ENCODE assay signal across 29 cellular contexts in the genomic region with DNA sequence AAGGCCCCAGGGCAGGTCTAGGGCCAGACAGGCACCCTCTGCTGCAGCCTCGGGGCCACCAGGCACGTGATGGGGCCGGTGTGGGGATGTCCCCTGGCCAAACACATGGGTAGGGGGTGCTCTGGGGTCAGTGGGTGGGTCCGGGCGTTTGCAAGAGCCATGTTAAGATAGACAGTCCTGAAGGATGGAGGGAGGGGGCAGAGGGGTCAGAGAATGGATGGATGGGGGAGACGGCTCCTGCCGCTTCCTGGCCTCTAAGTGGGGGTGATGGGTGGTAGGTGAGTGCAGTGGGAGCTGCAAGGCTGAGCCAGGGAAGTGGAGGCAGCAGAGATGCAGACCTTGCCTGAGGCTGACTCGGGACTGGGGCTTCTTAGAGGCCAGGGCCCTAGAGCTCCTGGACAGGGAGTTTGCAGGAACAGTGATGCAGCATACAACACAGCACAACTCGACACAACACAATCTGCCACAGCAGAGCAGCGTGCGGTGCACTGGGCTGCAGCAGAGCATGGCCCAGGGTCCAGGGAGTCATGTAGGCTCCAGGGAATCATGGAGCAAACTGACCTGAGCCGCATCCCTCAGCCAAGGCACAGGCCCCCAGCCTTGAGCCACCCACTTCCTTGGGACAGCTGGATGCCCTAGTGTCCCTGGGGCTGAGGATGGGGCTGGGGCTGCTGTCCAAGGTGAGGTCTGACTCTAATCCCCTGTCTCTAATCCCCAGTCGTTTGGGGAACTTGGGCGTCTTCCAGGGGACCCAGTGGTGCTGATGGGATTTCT.
"Had no signal": no experiment of that assay in that cellular context is flagged by ENCODE, and none has a peak within 500 bp of the region (broad histone marks: within the 10 kb centered on the region; RNA-seq: fewer than 3 reads in every experiment).

No MANE protein-coding gene starts in this region.

- H3K4me1 ChIP-seq: lower lobe of right lung, neural progenitor cell, suprapubic skin, tibial artery, uterus had no signal

- H3K9me3 ChIP-seq: lower lobe of right lung, ovary, suprapubic skin, uterus had no signal

- FAIRE-seq: keratinocyte had no signal

- H3K36me3 ChIP-seq: lower lobe of right lung, neural progenitor cell, ovary, suprapubic skin, thoracic aorta, tibial artery, uterus had no signal

- H3K9ac ChIP-seq: neural progenitor cell had no signal

- H3K27ac ChIP-seq: lower lobe of right lung, neural progenitor cell, ovary, skin epidermis, suprapubic skin, thoracic aorta, tibial artery, uterus had no signal

- ATAC-seq: left cardiac atrium, left lobe of liver, natural killer cell, right cardiac atrium, sciatic nerve had no signal

- H3K27me3 ChIP-seq: ovary, suprapubic skin, uterus had no signal

- DNase-seq: hippocampal formation; kidney glomerular epithelial cell; left cardiac atrium; lower lobe of right lung; mammary epithelial cell; mesenchymal stem cell; naive B cell; natural killer cell; nephron progenitor cell; retina; right cardiac atrium; stimulated activated CD4-positive, alpha-beta T cell treated with anti-CD3 and anti-CD28 coated beads, Interleukin-12 subunit alpha, Interleukin-12 subunit beta, amount 100 ng/mL, for 4 hours; stimulated activated CD4-positive, alpha-beta T cell treated with anti-CD3 and anti-CD28 coated beads, Interleukin-15, amount 100 ng/mL, for 24 hours; stimulated activated CD4-positive, alpha-beta T cell treated with anti-CD3 and anti-CD28 coated beads, Interleukin-2, amount 100 ng/mL, for 24 hours; stimulated activated CD4-positive, alpha-beta T cell treated with anti-CD3 and anti-CD28 coated beads, Interleukin-4, amount 100 ng/mL, for 1 hour; stimulated activated naive CD4-positive, alpha-beta T cell; tibial artery; uterus had no signal

- H3K9me3 Mint-ChIP-seq: type B pancreatic cell had no signal

- H3K4me3 ChIP-seq: lower lobe of right lung, neural progenitor cell, ovary, skin epidermis, suprapubic skin, thoracic aorta, tibial artery, uterus had no signal

- H2AFZ ChIP-seq: neural progenitor cell had no signal

- H3K4me3 Mint-ChIP-seq: naive B cell; natural killer cell; nephron progenitor cell; neural progenitor cell; stimulated activated naive CD8-positive, alpha-beta T cell treated with anti-CD3 and anti-CD28 coated beads, Interleukin-15, Interleukin-2, amounts not matched to agents 100 ng/mL and 50 ng/mL, for 24 hours; type B pancreatic cell had no signal

- H3K27ac Mint-ChIP-seq: naive B cell; natural killer cell; nephron progenitor cell; neural progenitor cell; progenitor cell of endocrine pancreas; stimulated activated naive CD8-positive, alpha-beta T cell treated with anti-CD3 and anti-CD28 coated beads, Interleukin-15, Interleukin-2, amounts not matched to agents 100 ng/mL and 50 ng/mL, for 24 hours; type B pancreatic cell had no signal

- H3K36me3 Mint-ChIP-seq: natural killer cell, neural progenitor cell, type B pancreatic cell had no signal

- H3K4me1 Mint-ChIP-seq: nephron progenitor cell, neural progenitor cell had no signal

- H3K4me2 ChIP-seq: neural progenitor cell had no signal

- H3K27me3 Mint-ChIP-seq: type B pancreatic cell had no signal
